ENCODE assay signal across 8 cellular contexts in the genomic region with DNA sequence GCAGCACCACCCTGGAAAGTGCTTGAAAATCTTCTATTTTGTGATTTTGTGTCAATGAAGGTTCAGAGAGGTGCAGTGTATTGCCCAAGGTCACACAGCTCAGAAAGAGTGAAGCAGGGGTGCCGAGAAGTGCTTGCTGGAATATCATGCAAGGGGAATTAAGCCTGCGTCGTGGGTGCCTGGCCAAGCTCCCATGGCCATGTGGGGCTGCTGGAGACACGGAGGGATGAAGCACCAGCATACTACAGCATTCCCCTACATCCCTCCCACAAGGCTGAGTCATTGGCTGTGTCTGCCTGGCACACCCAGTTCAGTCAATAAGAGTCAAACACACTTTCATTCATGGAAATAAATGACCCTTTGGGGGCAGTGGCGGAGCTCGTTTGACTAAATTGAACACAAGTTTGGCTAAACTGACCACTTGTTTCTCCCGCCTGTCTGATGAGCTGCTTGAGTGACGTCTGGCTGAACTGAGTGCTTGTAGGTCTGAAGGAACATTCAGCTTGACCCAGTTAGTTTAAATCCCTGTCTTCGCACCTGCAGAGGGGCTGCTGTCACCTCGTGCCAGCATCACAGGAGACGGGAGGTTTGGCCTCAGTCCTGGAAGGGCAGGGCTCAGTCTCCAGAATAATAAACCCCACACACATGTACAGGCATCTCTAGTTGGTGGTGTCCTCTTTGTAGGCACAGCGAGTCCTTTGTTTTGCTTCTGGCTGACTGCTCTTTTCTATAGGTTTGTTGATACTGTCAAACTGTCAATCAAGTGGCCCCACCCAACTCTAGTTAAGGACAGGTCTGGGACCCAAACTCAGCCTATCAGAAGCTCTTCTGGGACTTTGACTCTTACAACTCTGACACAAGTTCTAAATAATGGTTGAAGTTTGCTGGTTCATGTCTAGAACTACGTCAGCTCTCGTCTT. TPM values are rescaled to one million over a fixed set of nuclear protein-coding genes. Genes with fewer than 3 reads are reported as not detected.
A peak's percentile ranks its signal among the peaks of the same experiment; 100 is the strongest.
DNase-seq lines count a peak whose midpoint lies in the region; ATAC-seq and TF ChIP-seq lines count a peak whose summit lies in the region.

No MANE protein-coding gene starts in this region.

- no peaks in the 10 kb centered on the region for H3K9me3 Mint-ChIP-seq in stimulated activated effector memory CD8-positive, alpha-beta T cell treated with anti-CD3 and anti-CD28 coated beads, Interleukin-12 subunit alpha, Interleukin-12 subunit beta, amount 100 ng/mL, for 72 hours

- no peak overlapping the region for H3K4me2 ChIP-seq in trophoblast cell (ENCODE audit: low read length)

- peak; percentile 8 for TF ChIP-seq CTCF in fibroblast of mammary gland (conservative IDR thresholded peaks at IDR 0.05; ENCODE audit: control insufficient read depth, insufficient read depth, low read depth, low read length)

- no CpG with 5 or more reads among the region's 14 CpGs for whole genome bisulfite sequencing in trophoblast cell (ENCODE audit: extremely low coverage, insufficient coverage, insufficient read length)

- H2BK12ac ChIP-seq in trophoblast cell (ENCODE audit: low read length) = peak overlapping the region; percentile 87

- peak; percentile 98 for DNase-seq in ELR (ENCODE audit: low read depth)
- DNase-seq in fibroblast of mammary gland (ENCODE audit: low read depth) = peak; percentile 93
- DNase-seq in trophoblast cell = peak; percentile 69 to 74
- DNase-seq in stimulated activated effector memory CD8-positive, alpha-beta T cell treated with anti-CD3 and anti-CD28 coated beads, Interleukin-12 subunit alpha, Interleukin-12 subunit beta, amount 100 ng/mL, for 72 hours (ENCODE audit: low spot score in 2 of 2) = no peak

- H4K12ac ChIP-seq in trophoblast cell (ENCODE audit: low read depth, low read length) = no peak overlapping the region

- no peak overlapping the region for H3K23ac ChIP-seq in trophoblast cell (ENCODE audit: low read length)

- no peaks in the 10 kb centered on the region for H3K36me3 Mint-ChIP-seq in stimulated activated effector memory CD8-positive, alpha-beta T cell treated with anti-CD3 and anti-CD28 coated beads, Interleukin-12 subunit alpha, Interleukin-12 subunit beta, amount 100 ng/mL, for 72 hours

- peak overlapping the region; percentile 45 for H3K27ac ChIP-seq in trophoblast cell (ENCODE audit: low read depth, low read length)

- no peak overlapping the region for H2BK5ac ChIP-seq in trophoblast cell (ENCODE audit: low read depth, low read length, poor library complexity)

- H3K27ac Mint-ChIP-seq in stimulated activated effector memory CD8-positive, alpha-beta T cell treated with anti-CD3 and anti-CD28 coated beads, Interleukin-12 subunit alpha, Interleukin-12 subunit beta, amount 100 ng/mL, for 72 hours = no peak overlapping the region

- peak overlapping the region; percentile 38 for H4K91ac ChIP-seq in trophoblast cell (ENCODE audit: low read depth, low read length)

- no peak overlapping the region for H3K4ac ChIP-seq in trophoblast cell (ENCODE audit: low read depth, low read length)

- H3K4me1 Mint-ChIP-seq in stimulated activated effector memory CD8-positive, alpha-beta T cell treated with anti-CD3 and anti-CD28 coated beads, Interleukin-12 subunit alpha, Interleukin-12 subunit beta, amount 100 ng/mL, for 72 hours = peaks cover 4% of the 10 kb centered on the region

- H3K79me2 ChIP-seq in trophoblast cell (ENCODE audit: control insufficient read depth, insufficient read depth, low read length, poor library complexity) = no peaks in the 10 kb centered on the region

- H3K9me3 ChIP-seq in trophoblast cell (ENCODE audit: insufficient read depth, low read depth, low read length) = no peaks in the 10 kb centered on the region

- no peak overlapping the region for H3K4me3 ChIP-seq in fibroblast of mammary gland (ENCODE audit: control insufficient read depth, low read depth, low read length)
- H3K4me3 ChIP-seq in trophoblast cell (ENCODE audit: low read depth, low read length) = no peak overlapping the region

- no peaks in the 10 kb centered on the region for H3K27me3 ChIP-seq in trophoblast cell (ENCODE audit: insufficient read depth, low read length)

- peak overlapping the region; percentile 20 for H2AFZ ChIP-seq in trophoblast cell (ENCODE audit: insufficient read depth, low read length, poor library complexity)

- peak overlapping the region; percentile 24 for H2AK5ac ChIP-seq in trophoblast cell (ENCODE audit: low read length)

- peak overlapping the region; percentile 8 for H3K14ac ChIP-seq in trophoblast cell (ENCODE audit: low read length)

- no peak overlapping the region for H4K8ac ChIP-seq in trophoblast cell (ENCODE audit: low read depth, low read length)

- H3K9ac ChIP-seq in trophoblast cell (ENCODE audit: low read length) = no peak overlapping the region

- no peaks in the 10 kb centered on the region for H3K36me3 ChIP-seq in trophoblast cell (ENCODE audit: control insufficient read depth in 1 of 2, insufficient read depth in 2 of 2, low read length in 2 of 2)

- no peak overlapping the region for H3K18ac ChIP-seq in trophoblast cell (ENCODE audit: low read length)

- peak overlapping the region; percentile 15 for H2BK120ac ChIP-seq in trophoblast cell (ENCODE audit: insufficient read depth, low read length, poor library complexity)

- no peak overlapping the region for H3K4me3 Mint-ChIP-seq in stimulated activated effector memory CD8-positive, alpha-beta T cell treated with anti-CD3 and anti-CD28 coated beads, Interleukin-12 subunit alpha, Interleukin-12 subunit beta, amount 100 ng/mL, for 72 hours

- peaks cover 20 to 27% of the 10 kb centered on the region in 2 experiments for H3K4me1 ChIP-seq in trophoblast cell (ENCODE audit: control insufficient read depth in 1 of 2, insufficient read depth in 2 of 2, low read length in 2 of 2)

- ATAC-seq in GM21825 (IDR thresholded peaks at IDR 0.05; ENCODE audit: unreplicated experiment) = no peak
- no peak for ATAC-seq in stimulated activated effector memory CD8-positive, alpha-beta T cell treated with anti-CD3 and anti-CD28 coated beads, Interleukin-12 subunit alpha, Interleukin-12 subunit beta, amount 100 ng/mL, for 72 hours
- ATAC-seq in HG03159 (IDR thresholded peaks at IDR 0.05; ENCODE audit: unreplicated experiment) = no peak
- ATAC-seq in GM21526 (IDR thresholded peaks at IDR 0.05; ENCODE audit: low FRiP score, unreplicated experiment) = no peak

- H3K79me1 ChIP-seq in trophoblast cell (ENCODE audit: low read length) = peaks cover 27% of the 10 kb centered on the region

TF ChIP-seq in PFSK-1, 5 proteins besides CTCF, POLR2A, EP300 and RAD21:
- TF ChIP-seq TAF1 (IDR thresholded peaks at IDR 0.05; ENCODE audit: borderline replicate concordance, insufficient read depth, low read length) = peak; percentile 18; the same call in 1 of the 2 replicates
- TF ChIP-seq POLR2AphosphoS5 (IDR thresholded peaks at IDR 0.05; ENCODE audit: low read depth, low read length) = peak; percentile 61
- TF ChIP-seq REST (IDR thresholded peaks at IDR 0.05; ENCODE audit: insufficient read depth in 1 of 2, low read depth in 2 of 2, low read length in 2 of 2) = no peak
- TF ChIP-seq SIN3A (IDR thresholded peaks at IDR 0.05; ENCODE audit: borderline replicate concordance, insufficient read depth, low read length) = 0 out of 2 replicates have a peak, but pooled peaks have one; percentile 12
- TF ChIP-seq FOXP2 (optimal IDR thresholded peaks at IDR 0.05; ENCODE audit: borderline replicate concordance, extremely low read depth, extremely low read length, insufficient read depth) = peak; percentile 65

RNA-seq across cellular contexts. Expression of gene TGM2, which starts 8.4 kb away (rescaled TPM):
- polyA plus RNA-seq in PFSK-1 (2012; ENCODE audit: insufficient read length, low read depth) = 0.72 TPM
- polyA plus RNA-seq in trophoblast cell (2013) = 330 and 332 TPM in 2 replicates

Comparison
In these comparisons a context has a peak if more than half of its experiments do, and no peak if none do; other contexts are left out.
1. DNase-seq: peak in ELR (single experiment), fibroblast of mammary gland (single experiment) and trophoblast cell (2 of 2); none in stimulated activated effector memory CD8-positive, alpha-beta T cell treated with anti-CD3 and anti-CD28 coated beads, Interleukin-12 subunit alpha, Interleukin-12 subunit beta, amount 100 ng/mL, for 72 hours (0 of 2).